8 cellular contexts compared by ENCODE assay signal in genomic region chrX:56219702-56220101, GRCh38. TPM values are rescaled to one million over a fixed set of nuclear protein-coding genes. Genes with fewer than 3 reads are reported as not detected.
A peak's percentile ranks its signal among the peaks of the same experiment; 100 is the strongest.
DNase-seq lines count a peak whose midpoint lies in the region; ATAC-seq and TF ChIP-seq lines count a peak whose summit lies in the region.
"Had no signal": no experiment of that assay in that cellular context is flagged by ENCODE, and none has a peak within 500 bp of the region (broad histone marks: within the 10 kb centered on the region; RNA-seq: fewer than 3 reads in every experiment).

No MANE protein-coding gene starts in this region.

- TF ChIP-seq CTCF in GM12865 (IDR thresholded peaks at IDR 0.05; ENCODE audit: insufficient read depth, low read depth, low read length, missing control alignments), result no peak
- peak; percentile 28 for TF ChIP-seq CTCF in epithelial cell of esophagus (IDR thresholded peaks at IDR 0.05; ENCODE audit: insufficient read depth, low read depth, low read length, missing control alignments)

- ATAC-seq in GM21515 (IDR thresholded peaks at IDR 0.05; ENCODE audit: unreplicated experiment), result no peak

- peak; percentile 1 for DNase-seq in GM12865 (ENCODE audit: low read depth)
- peak; percentile 9 for DNase-seq in NAMALWA (ENCODE audit: low spot score)
- peak; percentile 34 for DNase-seq in epithelial cell of esophagus (ENCODE audit: low read depth)
- DNase-seq in renal cortical epithelial cell (ENCODE audit: low read depth), result peak; percentile 30
- no peak for DNase-seq in UCSD-AML1 (lab: John Stamatoyannopoulos, UW; ENCODE audit: unreplicated experiment)
- no peak for DNase-seq in COR-L47 (lab: John Stamatoyannopoulos, UW)
- DNase-seq: NCI-H2029 treated with DMSO at 0.1 percent for 48 hours had no signal

- H3K4me3 ChIP-seq in GM12865 (ENCODE audit: low read depth, low read length) (no peak overlapping the region), epithelial cell of esophagus (ENCODE audit: low read length) (no peak overlapping the region)

RNA-seq across cellular contexts. Expression of gene KLF8, which starts 12.5 kb away (rescaled TPM):
- total RNA-seq in renal cortical epithelial cell, result 2.1 and 9.5 TPM in 2 replicates

Comparison
In these comparisons a context has a peak if more than half of its experiments do, and no peak if none do; other contexts are left out.
1. DNase-seq: peak in GM12865 (single experiment), NAMALWA (single experiment), epithelial cell of esophagus (single experiment) and renal cortical epithelial cell (single experiment); none in UCSD-AML1 (single experiment) and COR-L47 (single experiment).